In genomic region chr17:57530508-57530907, GRCh38 we compare ENCODE assay signal across 13 cellular contexts.
DNase-seq lines count a peak whose midpoint lies in the region; ATAC-seq and TF ChIP-seq lines count a peak whose summit lies in the region.
"Had no signal": no experiment of that assay in that cellular context is flagged by ENCODE, and none has a peak within 500 bp of the region (broad histone marks: within the 10 kb centered on the region; RNA-seq: fewer than 3 reads in every experiment).

No MANE protein-coding gene starts in this region.

- peak overlapping the region; percentile 78 for H3K27ac ChIP-seq in KOPT-K1 (ENCODE audit: low read depth, low read length, poor library complexity, severe bottlenecking)
- H3K27ac ChIP-seq: vagina had no signal

- no peaks in the 10 kb centered on the region for H3K9me3 Mint-ChIP-seq in activated naive CD8-positive, alpha-beta T cell treated with anti-CD3 and anti-CD28 coated beads, Interleukin-2, amount 50 U/mL, for 24 hours
- H3K9me3 Mint-ChIP-seq in nephron progenitor cell (no peaks in the 10 kb centered on the region), chondrocyte (ENCODE audit: low read depth) (no peaks in the 10 kb centered on the region)

- DNase-seq in DMS153 (lab: John Stamatoyannopoulos, UW) (peak; percentile 28), nephron progenitor cell (no peak), chondrocyte (ENCODE audit: low spot score) (no peak), SIG-M5 (lab: John Stamatoyannopoulos, UW) (no peak)
- no peak for DNase-seq in activated naive CD8-positive, alpha-beta T cell treated with anti-CD3 and anti-CD28 coated beads, Interleukin-2, amount 50 U/mL, for 24 hours
- DNase-seq: activated CD4-positive, alpha-beta T cell treated with anti-CD3 and anti-CD28 coated beads for 48 hours; adrenal gland; NCI-H1436 treated with DMSO at 0.1 percent for 48 hours had no signal

- TF ChIP-seq CTCF in nephron progenitor cell (IDR thresholded peaks at IDR 0.05) (no peak), chondrocyte (IDR thresholded peaks at IDR 0.05) (no peak)

- H3K36me3 ChIP-seq in KOPT-K1 (ENCODE audit: insufficient read depth, low read length) = peaks cover 68% of the 10 kb centered on the region
- H3K36me3 ChIP-seq: adrenal gland, vagina had no signal

- H3K27me3 Mint-ChIP-seq in activated naive CD8-positive, alpha-beta T cell treated with anti-CD3 and anti-CD28 coated beads, Interleukin-2, amount 50 U/mL, for 24 hours = no peaks in the 10 kb centered on the region
- H3K27me3 Mint-ChIP-seq in nephron progenitor cell (ENCODE audit: low read depth, poor library complexity) = no peaks in the 10 kb centered on the region
- no peaks in the 10 kb centered on the region for H3K27me3 Mint-ChIP-seq in chondrocyte (ENCODE audit: low read depth)

- peaks cover 2% of the 10 kb centered on the region for H3K36me3 Mint-ChIP-seq in activated naive CD8-positive, alpha-beta T cell treated with anti-CD3 and anti-CD28 coated beads, Interleukin-2, amount 50 U/mL, for 24 hours (ENCODE audit: low read depth)
- H3K36me3 Mint-ChIP-seq in nephron progenitor cell (ENCODE audit: low read depth) (peaks cover 33% of the 10 kb centered on the region), chondrocyte (ENCODE audit: low read depth) (peaks cover 3% of the 10 kb centered on the region)

- no peak for ATAC-seq in activated naive CD8-positive, alpha-beta T cell treated with anti-CD3 and anti-CD28 coated beads, Interleukin-2, amount 50 U/mL, for 24 hours
- ATAC-seq in GM19395 (IDR thresholded peaks at IDR 0.05; ENCODE audit: unreplicated experiment) = no peak
- no peak for ATAC-seq in GM21619 (IDR thresholded peaks at IDR 0.05; ENCODE audit: unreplicated experiment)
- ATAC-seq: left lobe of liver had no signal

- no peaks in the 10 kb centered on the region for H3K9me3 ChIP-seq in KOPT-K1 (ENCODE audit: insufficient read depth, low read length, poor library complexity, severe bottlenecking)
- H3K9me3 ChIP-seq: adrenal gland, vagina had no signal

- H3K4me1 Mint-ChIP-seq in activated naive CD8-positive, alpha-beta T cell treated with anti-CD3 and anti-CD28 coated beads, Interleukin-2, amount 50 U/mL, for 24 hours = peaks cover 48% of the 10 kb centered on the region
- H3K4me1 Mint-ChIP-seq in nephron progenitor cell = peaks cover 62% of the 10 kb centered on the region
- H3K4me1 Mint-ChIP-seq in chondrocyte (ENCODE audit: low read depth) = peaks cover 14% of the 10 kb centered on the region

- no peak overlapping the region for H3K4me3 Mint-ChIP-seq in activated naive CD8-positive, alpha-beta T cell treated with anti-CD3 and anti-CD28 coated beads, Interleukin-2, amount 50 U/mL, for 24 hours
- H3K4me3 Mint-ChIP-seq in nephron progenitor cell = no peak overlapping the region
- no peak overlapping the region for H3K4me3 Mint-ChIP-seq in chondrocyte (ENCODE audit: unreplicated experiment)

- H3K27ac Mint-ChIP-seq in activated naive CD8-positive, alpha-beta T cell treated with anti-CD3 and anti-CD28 coated beads, Interleukin-2, amount 50 U/mL, for 24 hours = peak overlapping the region; percentile 5
- H3K27ac Mint-ChIP-seq in nephron progenitor cell = peak overlapping the region; percentile 28
- H3K27ac Mint-ChIP-seq in chondrocyte (ENCODE audit: unreplicated experiment) = no peak overlapping the region
